1 cellular context compared by ENCODE assay signal in the genomic region with DNA sequence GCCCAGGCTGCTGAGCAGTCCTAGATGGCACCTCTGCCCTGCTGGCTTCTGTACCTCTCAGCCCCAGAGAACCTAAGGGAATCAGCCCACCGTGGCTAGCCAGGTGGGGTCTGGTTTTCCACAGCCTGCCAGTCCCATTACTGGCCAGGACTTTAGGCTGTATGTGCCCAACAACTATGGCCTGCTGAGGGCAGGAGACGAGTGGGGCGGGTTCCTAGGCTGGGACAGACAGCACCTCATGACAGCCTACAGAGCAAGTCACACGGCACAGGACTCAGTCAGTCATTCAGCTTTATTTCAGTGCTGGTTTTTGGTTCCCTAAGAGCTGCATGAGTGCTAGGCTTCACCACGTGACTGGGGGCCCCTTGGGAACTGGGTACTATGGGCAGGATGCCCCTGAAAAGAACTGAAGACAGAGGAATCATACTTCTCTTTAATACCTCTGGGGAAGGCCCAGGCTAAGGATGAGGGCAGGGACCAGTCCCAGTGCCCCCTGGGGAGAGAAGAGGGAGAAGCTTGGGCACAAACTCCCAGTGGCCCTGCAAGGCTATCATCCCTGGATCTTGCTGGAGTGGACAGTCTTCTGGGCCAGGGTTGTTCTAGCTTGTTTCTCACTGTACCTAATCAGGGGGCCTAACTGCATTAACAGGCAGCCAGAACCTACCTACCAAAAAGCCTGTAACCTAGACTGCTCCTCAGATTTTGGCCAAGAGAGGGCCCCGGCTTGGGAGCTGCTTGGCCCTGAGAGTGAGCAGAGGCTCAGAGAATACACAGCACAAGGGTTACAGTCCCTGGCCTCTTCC.
A peak's percentile ranks its signal among the peaks of the same experiment; 100 is the strongest.
TF ChIP-seq lines count a peak whose summit lies in the region.

No MANE protein-coding gene starts in this region.

TF ChIP-seq in GM12878, 131 proteins besides CTCF, POLR2A, EP300 and RAD21 (continued from another document):
- TF ChIP-seq, protein P1, sequence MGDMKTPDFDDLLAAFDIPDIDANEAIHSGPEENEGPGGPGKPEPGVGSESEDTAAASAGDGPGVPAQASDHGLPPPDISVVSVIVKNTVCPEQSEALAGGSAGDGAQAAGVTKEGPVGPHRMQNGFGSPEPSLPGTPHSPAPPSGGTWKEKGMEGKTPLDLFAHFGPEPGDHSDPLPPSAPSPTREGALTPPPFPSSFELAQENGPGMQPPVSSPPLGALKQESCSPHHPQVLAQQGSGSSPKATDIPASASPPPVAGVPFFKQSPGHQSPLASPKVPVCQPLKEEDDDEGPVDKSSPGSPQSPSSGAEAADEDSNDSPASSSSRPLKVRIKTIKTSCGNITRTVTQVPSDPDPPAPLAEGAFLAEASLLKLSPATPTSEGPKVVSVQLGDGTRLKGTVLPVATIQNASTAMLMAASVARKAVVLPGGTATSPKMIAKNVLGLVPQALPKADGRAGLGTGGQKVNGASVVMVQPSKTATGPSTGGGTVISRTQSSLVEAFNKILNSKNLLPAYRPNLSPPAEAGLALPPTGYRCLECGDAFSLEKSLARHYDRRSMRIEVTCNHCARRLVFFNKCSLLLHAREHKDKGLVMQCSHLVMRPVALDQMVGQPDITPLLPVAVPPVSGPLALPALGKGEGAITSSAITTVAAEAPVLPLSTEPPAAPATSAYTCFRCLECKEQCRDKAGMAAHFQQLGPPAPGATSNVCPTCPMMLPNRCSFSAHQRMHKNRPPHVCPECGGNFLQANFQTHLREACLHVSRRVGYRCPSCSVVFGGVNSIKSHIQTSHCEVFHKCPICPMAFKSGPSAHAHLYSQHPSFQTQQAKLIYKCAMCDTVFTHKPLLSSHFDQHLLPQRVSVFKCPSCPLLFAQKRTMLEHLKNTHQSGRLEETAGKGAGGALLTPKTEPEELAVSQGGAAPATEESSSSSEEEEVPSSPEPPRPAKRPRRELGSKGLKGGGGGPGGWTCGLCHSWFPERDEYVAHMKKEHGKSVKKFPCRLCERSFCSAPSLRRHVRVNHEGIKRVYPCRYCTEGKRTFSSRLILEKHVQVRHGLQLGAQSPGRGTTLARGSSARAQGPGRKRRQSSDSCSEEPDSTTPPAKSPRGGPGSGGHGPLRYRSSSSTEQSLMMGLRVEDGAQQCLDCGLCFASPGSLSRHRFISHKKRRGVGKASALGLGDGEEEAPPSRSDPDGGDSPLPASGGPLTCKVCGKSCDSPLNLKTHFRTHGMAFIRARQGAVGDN (IDR thresholded peaks at IDR 0.05), result no peak
- TF ChIP-seq IRF4 (IDR thresholded peaks at IDR 0.05; ENCODE audit: low read depth, low read length), result no peak
- TF ChIP-seq EZH2 (IDR thresholded peaks at IDR 0.05; ENCODE audit: borderline replicate concordance, control insufficient read depth, low read depth, low read length), result no peak
- TF ChIP-seq, protein P2, sequence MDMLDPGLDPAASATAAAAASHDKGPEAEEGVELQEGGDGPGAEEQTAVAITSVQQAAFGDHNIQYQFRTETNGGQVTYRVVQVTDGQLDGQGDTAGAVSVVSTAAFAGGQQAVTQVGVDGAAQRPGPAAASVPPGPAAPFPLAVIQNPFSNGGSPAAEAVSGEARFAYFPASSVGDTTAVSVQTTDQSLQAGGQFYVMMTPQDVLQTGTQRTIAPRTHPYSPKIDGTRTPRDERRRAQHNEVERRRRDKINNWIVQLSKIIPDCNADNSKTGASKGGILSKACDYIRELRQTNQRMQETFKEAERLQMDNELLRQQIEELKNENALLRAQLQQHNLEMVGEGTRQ (IDR thresholded peaks at IDR 0.05; ENCODE audit: borderline replicate concordance, low read depth, low read length), result peak; percentile 34; the same call in 1 of the 2 replicates
- no peak for TF ChIP-seq KLF5 (IDR thresholded peaks at IDR 0.05; ENCODE audit: partially characterized antibody)
- no peak for TF ChIP-seq CHD1 (IDR thresholded peaks at IDR 0.05; ENCODE audit: low read depth, low read length)
- no peak for TF ChIP-seq TCF7 (IDR thresholded peaks at IDR 0.05; ENCODE audit: borderline replicate concordance)
- TF ChIP-seq NR2C1 (IDR thresholded peaks at IDR 0.05), result no peak
- no peak for TF ChIP-seq CBX3 (IDR thresholded peaks at IDR 0.05; ENCODE audit: borderline replicate concordance, low read depth)
- no peak for TF ChIP-seq JUNB (IDR thresholded peaks at IDR 0.05)
- no peak for TF ChIP-seq ZSCAN29 (IDR thresholded peaks at IDR 0.05)
- TF ChIP-seq, protein P3, sequence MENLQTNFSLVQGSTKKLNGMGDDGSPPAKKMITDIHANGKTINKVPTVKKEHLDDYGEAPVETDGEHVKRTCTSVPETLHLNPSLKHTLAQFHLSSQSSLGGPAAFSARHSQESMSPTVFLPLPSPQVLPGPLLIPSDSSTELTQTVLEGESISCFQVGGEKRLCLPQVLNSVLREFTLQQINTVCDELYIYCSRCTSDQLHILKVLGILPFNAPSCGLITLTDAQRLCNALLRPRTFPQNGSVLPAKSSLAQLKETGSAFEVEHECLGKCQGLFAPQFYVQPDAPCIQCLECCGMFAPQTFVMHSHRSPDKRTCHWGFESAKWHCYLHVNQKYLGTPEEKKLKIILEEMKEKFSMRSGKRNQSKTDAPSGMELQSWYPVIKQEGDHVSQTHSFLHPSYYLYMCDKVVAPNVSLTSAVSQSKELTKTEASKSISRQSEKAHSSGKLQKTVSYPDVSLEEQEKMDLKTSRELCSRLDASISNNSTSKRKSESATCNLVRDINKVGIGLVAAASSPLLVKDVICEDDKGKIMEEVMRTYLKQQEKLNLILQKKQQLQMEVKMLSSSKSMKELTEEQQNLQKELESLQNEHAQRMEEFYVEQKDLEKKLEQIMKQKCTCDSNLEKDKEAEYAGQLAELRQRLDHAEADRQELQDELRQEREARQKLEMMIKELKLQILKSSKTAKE (IDR thresholded peaks at IDR 0.05; ENCODE audit: low read depth, poor library complexity, severe bottlenecking), result no peak
- TF ChIP-seq GATAD2B (conservative IDR thresholded peaks at IDR 0.05; ENCODE audit: low read depth), result no peak
- peak in 1 of 2 experiments; percentile 48; a peak in 1 of 4 replicates for TF ChIP-seq BHLHE40 (IDR thresholded peaks at IDR 0.05; ENCODE audit: borderline replicate concordance in 1 of 2, low read depth in 2 of 2, low read length in 1 of 2)
- TF ChIP-seq CHD4 (IDR thresholded peaks at IDR 0.05), result no peak
